ENCODE assay signal across 22 cellular contexts in genomic region chr6:87181903-87182302, GRCh38. TPM values are rescaled to one million over a fixed set of nuclear protein-coding genes. Genes with fewer than 3 reads are reported as not detected.
DNase-seq lines count a peak whose midpoint lies in the region; ATAC-seq and TF ChIP-seq lines count a peak whose summit lies in the region.
"Had no signal": no experiment of that assay in that cellular context is flagged by ENCODE, and none has a peak within 500 bp of the region (broad histone marks: within the 10 kb centered on the region; RNA-seq: fewer than 3 reads in every experiment).

No MANE protein-coding gene starts in this region.

- POLR2A ChIA-PET in activated CD4-positive, alpha-beta T cell treated with anti-CD3 and anti-CD28 coated beads, Interleukin-2, amount 10 ng/mL, durations not matched to agents 7 days and 5 days (lab: Charles Lee): no interaction called here

- no peak for DNase-seq in activated CD4-positive, alpha-beta T cell treated with anti-CD3 and anti-CD28 coated beads, Interleukin-2, amount 10 ng/mL, durations not matched to agents 24 days and 14 days
- DNase-seq in activated CD4-positive, alpha-beta T cell treated with anti-CD3 and anti-CD28 coated beads, Interleukin-2, amount 10 ng/mL, durations not matched to agents 7 days and 5 days: no peak
- DNase-seq in natural killer cell treated with Interleukin-12 subunit alpha and Interleukin-12 subunit beta and Interleukin-15 and Interleukin-18, amount 100 ng/mL, for 72 hours (ENCODE audit: low spot score): no peak
- DNase-seq in SKM-1 (lab: John Stamatoyannopoulos, UW; ENCODE audit: unreplicated experiment) (no peak), right lobe of liver (no peak), RPMI8226 (no peak)
- DNase-seq: activated CD4-positive, CD25-positive, alpha-beta regulatory T cell; CD8-positive, alpha-beta T cell; cerebellar nuclear complex; effector memory CD4-positive, alpha-beta T cell; heart right ventricle; HFFc6; naive thymus-derived CD4-positive, alpha-beta T cell; NCI-H187 treated with DMSO at 0.1 percent for 48 hours; T-helper 2 cell; upper lobe of right lung had no signal

- no peak overlapping the region for H3K4me3 ChIP-seq in right lobe of liver
- H3K4me3 ChIP-seq: A549, heart right ventricle, lung, skin epidermis, upper lobe of right lung had no signal

- H3K4me1 Mint-ChIP-seq in activated CD4-positive, alpha-beta T cell treated with anti-CD3 and anti-CD28 coated beads, Interleukin-2, amount 10 ng/mL, durations not matched to agents 24 days and 14 days: peaks cover 49% of the 10 kb centered on the region
- peaks cover 37% of the 10 kb centered on the region for H3K4me1 Mint-ChIP-seq in activated CD4-positive, alpha-beta T cell treated with anti-CD3 and anti-CD28 coated beads, Interleukin-2, amount 10 ng/mL, durations not matched to agents 7 days and 5 days
- H3K4me1 Mint-ChIP-seq in natural killer cell treated with Interleukin-12 subunit alpha and Interleukin-12 subunit beta and Interleukin-15 and Interleukin-18, amount 100 ng/mL, for 72 hours (ENCODE audit: low read depth in 2 of 2): peaks cover 57 to 59% of the 10 kb centered on the region in 2 donors

- TF ChIP-seq CTCF in right lobe of liver (IDR thresholded peaks at IDR 0.05): no peak

- H3K36me3 ChIP-seq in right lobe of liver: no peaks in the 10 kb centered on the region
- H3K36me3 ChIP-seq: upper lobe of right lung had no signal

- 85% methylated on average over 6 of the region's 6 CpGs for WGBS in right lobe of liver (ENCODE audit: insufficient coverage, low coverage, low lambda C conversion rate, missing lambda C conversion rate)

- CTCF ChIA-PET in activated CD4-positive, alpha-beta T cell treated with anti-CD3 and anti-CD28 coated beads, Interleukin-2, amount 10 ng/mL, durations not matched to agents 7 days and 5 days (lab: Charles Lee): interaction anchor here (0.6 to 1.2 kb wide), 2 partner anchors 20 to 23 kb away, joined by 3 to 5 read pairs; no protein-coding TSS in a partner anchor

- intact Hi-C loops in activated CD4-positive, alpha-beta T cell treated with anti-CD3 and anti-CD28 coated beads, Interleukin-2, amount 10 ng/mL, durations not matched to agents 24 days and 14 days (cut with micrococcal nuclease): loop anchor here (1.0 kb wide), 2 partner anchors 27 to 29 kb away; partner anchors contain the start of gene ZNF292
- intact Hi-C loops in right lobe of liver (cut with DNase I): no loop called here

- peaks cover 3% of the 10 kb centered on the region for H3K9me3 Mint-ChIP-seq in activated CD4-positive, alpha-beta T cell treated with anti-CD3 and anti-CD28 coated beads, Interleukin-2, amount 10 ng/mL, durations not matched to agents 24 days and 14 days
- no peaks in the 10 kb centered on the region for H3K9me3 Mint-ChIP-seq in activated CD4-positive, alpha-beta T cell treated with anti-CD3 and anti-CD28 coated beads, Interleukin-2, amount 10 ng/mL, durations not matched to agents 7 days and 5 days
- no peaks in the 10 kb centered on the region for H3K9me3 Mint-ChIP-seq in natural killer cell treated with Interleukin-12 subunit alpha and Interleukin-12 subunit beta and Interleukin-15 and Interleukin-18, amount 100 ng/mL, for 72 hours
- H3K9me3 Mint-ChIP-seq: CD8-positive, alpha-beta T cell; HFFc6; naive thymus-derived CD4-positive, alpha-beta T cell had no signal

- no peaks in the 10 kb centered on the region for H3K27me3 Mint-ChIP-seq in activated CD4-positive, alpha-beta T cell treated with anti-CD3 and anti-CD28 coated beads, Interleukin-2, amount 10 ng/mL, durations not matched to agents 24 days and 14 days
- H3K27me3 Mint-ChIP-seq in activated CD4-positive, alpha-beta T cell treated with anti-CD3 and anti-CD28 coated beads, Interleukin-2, amount 10 ng/mL, durations not matched to agents 7 days and 5 days: no peaks in the 10 kb centered on the region
- H3K27me3 Mint-ChIP-seq in natural killer cell treated with Interleukin-12 subunit alpha and Interleukin-12 subunit beta and Interleukin-15 and Interleukin-18, amount 100 ng/mL, for 72 hours: no peaks in the 10 kb centered on the region
- H3K27me3 Mint-ChIP-seq: naive thymus-derived CD4-positive, alpha-beta T cell had no signal

- H3K36me3 Mint-ChIP-seq in activated CD4-positive, alpha-beta T cell treated with anti-CD3 and anti-CD28 coated beads, Interleukin-2, amount 10 ng/mL, durations not matched to agents 24 days and 14 days (ENCODE audit: low read depth): peaks cover 64% of the 10 kb centered on the region
- H3K36me3 Mint-ChIP-seq in activated CD4-positive, alpha-beta T cell treated with anti-CD3 and anti-CD28 coated beads, Interleukin-2, amount 10 ng/mL, durations not matched to agents 7 days and 5 days (ENCODE audit: low read depth): peaks cover 50% of the 10 kb centered on the region
- peaks cover 5% of the 10 kb centered on the region for H3K36me3 Mint-ChIP-seq in natural killer cell treated with Interleukin-12 subunit alpha and Interleukin-12 subunit beta and Interleukin-15 and Interleukin-18, amount 100 ng/mL, for 72 hours

- ATAC-seq in GM21360 (IDR thresholded peaks at IDR 0.05; ENCODE audit: unreplicated experiment): peak; percentile 20
- peak; percentile 3 for ATAC-seq in HG03457 (IDR thresholded peaks at IDR 0.05; ENCODE audit: unreplicated experiment)
- no peak for ATAC-seq in natural killer cell treated with Interleukin-12 subunit alpha and Interleukin-12 subunit beta and Interleukin-15 and Interleukin-18, amount 100 ng/mL, for 72 hours
- ATAC-seq in right lobe of liver: no peak
- ATAC-seq: A549; CD8-positive, alpha-beta T cell; heart right ventricle; naive thymus-derived CD4-positive, alpha-beta T cell; Right ventricle myocardium inferior; upper lobe of right lung had no signal

- no peaks in the 10 kb centered on the region for H3K9me3 ChIP-seq in right lobe of liver
- H3K9me3 ChIP-seq: A549, heart right ventricle, upper lobe of right lung had no signal

- peak overlapping the region; percentile 89 for H3K27ac Mint-ChIP-seq in activated CD4-positive, alpha-beta T cell treated with anti-CD3 and anti-CD28 coated beads, Interleukin-2, amount 10 ng/mL, durations not matched to agents 24 days and 14 days
- no peak overlapping the region for H3K27ac Mint-ChIP-seq in activated CD4-positive, alpha-beta T cell treated with anti-CD3 and anti-CD28 coated beads, Interleukin-2, amount 10 ng/mL, durations not matched to agents 7 days and 5 days
- peak overlapping the region; percentile 93 to 95 for H3K27ac Mint-ChIP-seq in natural killer cell treated with Interleukin-12 subunit alpha and Interleukin-12 subunit beta and Interleukin-15 and Interleukin-18, amount 100 ng/mL, for 72 hours
- H3K27ac Mint-ChIP-seq: HFFc6 had no signal

- peak overlapping the region; percentile 43 for H3K4me3 Mint-ChIP-seq in activated CD4-positive, alpha-beta T cell treated with anti-CD3 and anti-CD28 coated beads, Interleukin-2, amount 10 ng/mL, durations not matched to agents 24 days and 14 days
- no peak overlapping the region for H3K4me3 Mint-ChIP-seq in activated CD4-positive, alpha-beta T cell treated with anti-CD3 and anti-CD28 coated beads, Interleukin-2, amount 10 ng/mL, durations not matched to agents 7 days and 5 days
- peak overlapping the region; percentile 83 for H3K4me3 Mint-ChIP-seq in natural killer cell treated with Interleukin-12 subunit alpha and Interleukin-12 subunit beta and Interleukin-15 and Interleukin-18, amount 100 ng/mL, for 72 hours
- H3K4me3 Mint-ChIP-seq: CD8-positive, alpha-beta T cell; HFFc6 had no signal

- H3K27ac ChIP-seq in right lobe of liver: no peak overlapping the region
- H3K27ac ChIP-seq: A549, heart right ventricle, upper lobe of right lung had no signal

- no peaks in the 10 kb centered on the region for H3K27me3 ChIP-seq in right lobe of liver
- H3K27me3 ChIP-seq: heart right ventricle, upper lobe of right lung had no signal

- TF ChIP-seq POLR2A in right lobe of liver (IDR thresholded peaks at IDR 0.05): no peak

- no peaks in the 10 kb centered on the region for H3K4me1 ChIP-seq in right lobe of liver
- H3K4me1 ChIP-seq: upper lobe of right lung had no signal

RNA-seq across cellular contexts. Expression of gene ZNF292, which starts 26.5 kb away (rescaled TPM):
- total RNA-seq in activated CD4-positive, alpha-beta T cell treated with anti-CD3 and anti-CD28 coated beads, Interleukin-2, amount 10 ng/mL, durations not matched to agents 24 days and 14 days: 61.2 and 63.7 TPM in 2 replicates
- 10 to 100 TPM; 51.5 to 56.0 TPM for total RNA-seq in activated CD4-positive, alpha-beta T cell treated with anti-CD3 and anti-CD28 coated beads, Interleukin-2, amount 10 ng/mL, durations not matched to agents 7 days and 5 days
- total RNA-seq in natural killer cell treated with Interleukin-12 subunit alpha and Interleukin-12 subunit beta and Interleukin-15 and Interleukin-18, amount 100 ng/mL, for 72 hours: 10 to 100 TPM; 63.2 to 65.9 TPM
- total RNA-seq in right lobe of liver: 10 to 100 TPM in 5 of 6 experiments, 1 to 10 TPM in 1; 8.7 to 22.0 (median 11.2) TPM

Comparison
In these comparisons a context has a peak if more than half of its experiments do, and no peak if none do; other contexts are left out.
1. ATAC-seq: peak in GM21360 (single experiment) and HG03457 (single experiment); none in natural killer cell treated with Interleukin-12 subunit alpha and Interleukin-12 subunit beta and Interleukin-15 and Interleukin-18, amount 100 ng/mL, for 72 hours (0 of 2) and right lobe of liver (0 of 4).